In genomic region chr1:67147973-67148372, GRCh38 we compare ENCODE assay signal across 16 cellular contexts. TPM values are rescaled to one million over a fixed set of nuclear protein-coding genes. Genes with fewer than 3 reads are reported as not detected.
"Had no signal": no experiment of that assay in that cellular context is flagged by ENCODE, and none has a peak within 500 bp of the region (broad histone marks: within the 10 kb centered on the region; RNA-seq: fewer than 3 reads in every experiment).

No MANE protein-coding gene starts in this region.

RNA-seq across cellular contexts. Expression of gene C1orf141, which starts 13.2 kb away (rescaled TPM):
- total RNA-seq: activated CD8-positive, alpha-beta memory T cell treated with anti-CD3 and anti-CD28 coated beads for 36 hours; activated CD8-positive, alpha-beta T cell treated with anti-CD3 and anti-CD28 coated beads for 36 hours; activated naive CD8-positive, alpha-beta T cell treated with anti-CD3 and anti-CD28 coated beads for 36 hours; activated T-helper 1 cell treated with anti-CD3 and anti-CD28 coated beads, Interleukin-12 subunit alpha, Interleukin-12 subunit beta, Interleukin-2, Interleukin-4 antibody, amounts not matched to agents 30 ng/mL and 10 ng/mL and 1 ng/mL, durations not matched to agents 14 hours and 24 hours and 36 hours; adrenal gland; aorta; astrocyte; body of pancreas; breast epithelium; cardiac septum; cerebellum; T-cell; T-helper 1 cell treated with Interleukin-12 subunit alpha and Interleukin-12 subunit beta and Interleukin-4 antibody, amounts not matched to agents 30 ng/mL and 1 ng/mL, for 36 hours; T-helper 17 cell; T-helper 2 cell treated with Interferon-gamma antibody and Interleukin-4, amounts not matched to agents 100 ng/mL and 5 ng/mL, for 36 hours; WTC11 had no signal
- polyA plus RNA-seq: adrenal gland had no signal

RNA-seq across cellular contexts. Expression of gene IL23R, which starts 18.3 kb away (rescaled TPM):
- total RNA-seq: astrocyte, breast epithelium, cardiac septum, cerebellum, WTC11 had no signal
- polyA plus RNA-seq: aorta had no signal
